ENCODE assay signal across 8 cellular contexts in genomic region chr19:294819-295686, GRCh38. TPM values are rescaled to one million over a fixed set of nuclear protein-coding genes. Genes with fewer than 3 reads are reported as not detected.
DNase-seq lines count a peak whose midpoint lies in the region; ATAC-seq and TF ChIP-seq lines count a peak whose summit lies in the region.

No MANE protein-coding gene starts in this region.

- H3K4me1 Mint-ChIP-seq in activated CD8-positive, alpha-beta T cell treated with anti-CD3 and anti-CD28 coated beads for 36 hours (ENCODE audit: low read depth): peaks cover 12% of the 10 kb centered on the region
- peaks cover 0 to 19% of the 10 kb centered on the region in 2 donors for H3K4me1 Mint-ChIP-seq in natural killer cell
- H3K4me1 Mint-ChIP-seq in type B pancreatic cell (ENCODE audit: unreplicated experiment): peaks cover 25% of the 10 kb centered on the region

- DNase-seq in DMS79 (lab: John Stamatoyannopoulos, UW): peak; percentile 49
- peak; percentile 60 for DNase-seq in activated CD8-positive, alpha-beta T cell treated with anti-CD3 and anti-CD28 coated beads for 36 hours
- peak; percentile 34 to 59 for DNase-seq in erythroblast (lab: John Stamatoyannopoulos, UW)
- peak; percentile 51 for DNase-seq in natural killer cell
- DNase-seq in type B pancreatic cell (ENCODE audit: extremely low spot score, unreplicated experiment): no peak
- no peak for DNase-seq in middle frontal gyrus (ENCODE audit: extremely low spot score, low spot score)

- no peaks in the 10 kb centered on the region for H3K27me3 ChIP-seq in Loucy (ENCODE audit: insufficient read depth, low read length, poor library complexity, severe bottlenecking)

- no peak overlapping the region for H2AFZ ChIP-seq in Loucy (ENCODE audit: low read length)

- no peaks in the 10 kb centered on the region for H3F3A ChIP-seq in Loucy (ENCODE audit: low read depth)

- peaks cover 36% of the 10 kb centered on the region for H3K27me3 Mint-ChIP-seq in activated CD8-positive, alpha-beta T cell treated with anti-CD3 and anti-CD28 coated beads for 36 hours
- H3K27me3 Mint-ChIP-seq in natural killer cell (ENCODE audit: low read depth in 2 of 2): peaks cover 14 to 29% of the 10 kb centered on the region in 2 donors
- H3K27me3 Mint-ChIP-seq in type B pancreatic cell: peaks cover 48% of the 10 kb centered on the region

- CTCF ChIA-PET in activated CD8-positive, alpha-beta T cell treated with anti-CD3 and anti-CD28 coated beads for 36 hours (lab: Charles Lee): interaction anchor here (0.7 to 2.1 kb wide), 9 partner anchors 8 to 215 kb away, joined by 3 to 10 read pairs (median 3); no protein-coding TSS in a partner anchor

- H3K9ac ChIP-seq in Loucy (ENCODE audit: low read depth, low read length, poor library complexity, severe bottlenecking): no peak overlapping the region

- no peak overlapping the region for H3K27ac Mint-ChIP-seq in activated CD8-positive, alpha-beta T cell treated with anti-CD3 and anti-CD28 coated beads for 36 hours
- peak overlapping the region in 1 of 2 donors; percentile 31 for H3K27ac Mint-ChIP-seq in natural killer cell
- H3K27ac Mint-ChIP-seq in type B pancreatic cell: no peak overlapping the region

- POLR2A ChIA-PET in activated CD8-positive, alpha-beta T cell treated with anti-CD3 and anti-CD28 coated beads for 36 hours (lab: Charles Lee): interaction anchor here (1.5 kb wide), 1 partner anchor 9 kb away, joined by 3 read pairs; no protein-coding TSS in a partner anchor

- no peaks in the 10 kb centered on the region for H3K36me3 ChIP-seq in Loucy (ENCODE audit: insufficient read depth, low read length)

- peak; percentile 80 for ATAC-seq in activated CD8-positive, alpha-beta T cell treated with anti-CD3 and anti-CD28 coated beads for 36 hours
- ATAC-seq in natural killer cell (peak; percentile 46 to 72 (median 61)), GM19023 (IDR thresholded peaks at IDR 0.05; ENCODE audit: unreplicated experiment) (no peak)

- no peaks in the 10 kb centered on the region for H3K9me3 Mint-ChIP-seq in activated CD8-positive, alpha-beta T cell treated with anti-CD3 and anti-CD28 coated beads for 36 hours
- H3K9me3 Mint-ChIP-seq in natural killer cell (no peaks in the 10 kb centered on the region), type B pancreatic cell (no peaks in the 10 kb centered on the region)

- no peaks in the 10 kb centered on the region for H3K9me3 ChIP-seq in Loucy (ENCODE audit: insufficient read depth, low read depth, low read length)

- H3K4me2 ChIP-seq in Loucy (ENCODE audit: low read depth, low read length, poor library complexity, severe bottlenecking): no peak overlapping the region

- H3K4me1 ChIP-seq in Loucy (ENCODE audit: insufficient read depth, low read length, poor library complexity, severe bottlenecking): no peaks in the 10 kb centered on the region

- H3K9me2 ChIP-seq in Loucy (replicated peaks; ENCODE audit: low read depth, low read length): no peaks in the 10 kb centered on the region

- 0 out of 2 replicates have a peak, but pooled peaks have one; percentile 26 for TF ChIP-seq CTCF in Loucy (conservative IDR thresholded peaks at IDR 0.05; ENCODE audit: low read length)
- TF ChIP-seq CTCF in activated CD8-positive, alpha-beta T cell treated with anti-CD3 and anti-CD28 coated beads for 36 hours (IDR thresholded peaks at IDR 0.05): peak; percentile 96
- TF ChIP-seq CTCF in natural killer cell (IDR thresholded peaks at IDR 0.05): peak; percentile 73
- peak; percentile 86 for TF ChIP-seq CTCF in type B pancreatic cell (conservative IDR thresholded peaks at IDR 0.05)

- no peak for TF ChIP-seq POLR2A in erythroblast (IDR thresholded peaks at IDR 0.05; ENCODE audit: low read length)

- H3K4me3 ChIP-seq in Loucy (ENCODE audit: low read length, poor library complexity, severe bottlenecking): no peak overlapping the region

- no peaks in the 10 kb centered on the region for H4K20me1 ChIP-seq in Loucy (ENCODE audit: insufficient read depth, low read length, poor library complexity, severe bottlenecking)

- no peak overlapping the region for H3K4me3 Mint-ChIP-seq in activated CD8-positive, alpha-beta T cell treated with anti-CD3 and anti-CD28 coated beads for 36 hours
- H3K4me3 Mint-ChIP-seq in natural killer cell: no peak overlapping the region
- H3K4me3 Mint-ChIP-seq in type B pancreatic cell: peak overlapping the region; percentile 63

- H3K36me3 Mint-ChIP-seq in activated CD8-positive, alpha-beta T cell treated with anti-CD3 and anti-CD28 coated beads for 36 hours (ENCODE audit: low read depth): no peaks in the 10 kb centered on the region
- no peaks in the 10 kb centered on the region for H3K36me3 Mint-ChIP-seq in natural killer cell
- no peaks in the 10 kb centered on the region for H3K36me3 Mint-ChIP-seq in type B pancreatic cell

- intact Hi-C loops in activated CD8-positive, alpha-beta T cell treated with anti-CD3 and anti-CD28 coated beads for 36 hours (cut with micrococcal nuclease): no loop called here
- intact Hi-C loops in natural killer cell (cut with micrococcal nuclease): no loop called here

- no peaks in the 10 kb centered on the region for H3K79me2 ChIP-seq in Loucy (ENCODE audit: insufficient read depth, low read length)

RNA-seq across cellular contexts. Expression of gene PLPP2, which starts 3.9 kb away (rescaled TPM):
- total RNA-seq in activated CD8-positive, alpha-beta T cell treated with anti-CD3 and anti-CD28 coated beads for 36 hours: under 1 TPM in 1 of 2 experiments, not detected in 1; 0.36 TPM
- 1 to 10 TPM in 2 of 3 donors, under 1 TPM in 1; 0.85 to 6.2 (median 1.0) TPM for total RNA-seq in natural killer cell
- total RNA-seq in type B pancreatic cell (ENCODE audit: low replicate concordance): 7.6 and 8.6 TPM in 2 replicates

RNA-seq across cellular contexts. Expression of gene MIER2, which starts 49.5 kb away (rescaled TPM):
- total RNA-seq in activated CD8-positive, alpha-beta T cell treated with anti-CD3 and anti-CD28 coated beads for 36 hours: 10 to 100 TPM; 20.0 to 20.4 TPM
- total RNA-seq in natural killer cell: 10 to 100 TPM; 14.8 to 17.7 (median 15.4) TPM
- total RNA-seq in type B pancreatic cell (ENCODE audit: low replicate concordance): 42.3 and 43.3 TPM in 2 replicates

Comparison
In these comparisons a context has a peak if more than half of its experiments do, and no peak if none do; other contexts are left out.
1. DNase-seq: peak in DMS79 (single experiment), activated CD8-positive, alpha-beta T cell treated with anti-CD3 and anti-CD28 coated beads for 36 hours (single experiment), erythroblast (2 of 2) and natural killer cell (single experiment); none in type B pancreatic cell (single experiment) and middle frontal gyrus (single experiment).
2. CTCF ChIP-seq: peak in every context shown above with its lines; median percentile 96 in activated CD8-positive, alpha-beta T cell treated with anti-CD3 and anti-CD28 coated beads for 36 hours; 86 in type B pancreatic cell; 73 in natural killer cell; 26 in Loucy.